ENCODE assay signal across 23 cellular contexts in the genomic region with DNA sequence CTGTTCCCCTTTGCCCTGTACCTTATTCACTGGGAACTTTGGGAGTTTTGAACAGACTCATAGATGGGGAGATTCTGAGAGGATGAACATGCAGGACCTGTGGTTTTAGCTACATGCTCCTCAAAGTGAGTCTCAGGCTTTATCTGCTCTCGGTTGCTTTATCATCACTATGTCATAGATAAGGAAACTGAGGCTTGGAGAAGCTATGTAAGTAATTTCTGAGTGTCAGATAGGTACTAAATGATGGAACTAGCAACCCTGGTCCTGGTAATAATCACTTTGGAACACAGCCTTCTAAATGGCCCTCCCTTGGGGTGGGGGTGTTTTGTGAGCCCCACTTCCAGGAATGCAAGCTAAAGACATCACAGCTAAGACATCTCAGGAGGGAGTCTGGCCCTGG.
"Had no signal": no experiment of that assay in that cellular context is flagged by ENCODE, and none has a peak within 500 bp of the region (broad histone marks: within the 10 kb centered on the region; RNA-seq: fewer than 3 reads in every experiment).

No MANE protein-coding gene starts in this region.

- DNase-seq: KG1, NCI-H1048, NCI-H1105 treated with DMSO at 0.1 percent for 48 hours, NCI-H1436, NCI-H187, NCI-H1930, NCI-H2029 treated with DMSO at 0.1 percent for 48 hours, NCI-H2081 treated with DMSO at 0.1 percent for 48 hours, NCI-H2107, NCI-H2171, NCI-H345, NCI-H510A treated with DMSO at 0.1 percent for 48 hours, NCI-H524 treated with DMSO at 0.1 percent for 48 hours, NCI-H526 treated with DMSO at 0.1 percent for 48 hours, NCI-H774, Right ventricle myocardium superior, SHP77 treated with DMSO at 0.1 percent for 48 hours had no signal

- H3K4me2 ChIP-seq: SK-N-SH had no signal

- H3K4me1 ChIP-seq: Peyer's patch, SJSA1 had no signal

- ATAC-seq: PC-3 had no signal

- H3K27me3 ChIP-seq: MG63, Peyer's patch had no signal

- H3K27ac ChIP-seq: Peyer's patch, SJSA1 had no signal

- H3K4me3 ChIP-seq: K562, MG63, Peyer's patch, SJSA1 had no signal

- H3K9ac ChIP-seq: SK-N-SH had no signal

- H3K36me3 ChIP-seq: MG63, Peyer's patch, SJSA1 had no signal

- H3K9me3 ChIP-seq: MG63, Peyer's patch, SJSA1, SK-N-SH had no signal
